Comparison of ENCODE assay signal across 26 cellular contexts in genomic region chr6:114712129-114712662, GRCh38.
DNase-seq lines count a peak whose midpoint lies in the region; ATAC-seq and TF ChIP-seq lines count a peak whose summit lies in the region.
"Had no signal": no experiment of that assay in that cellular context is flagged by ENCODE, and none has a peak within 500 bp of the region (broad histone marks: within the 10 kb centered on the region; RNA-seq: fewer than 3 reads in every experiment).

No MANE protein-coding gene starts in this region.

- H3K9me3 Mint-ChIP-seq in CD8-positive, alpha-beta T cell = no peaks in the 10 kb centered on the region

- H3K27ac ChIP-seq in CD8-positive, alpha-beta T cell (ENCODE audit: low read depth, low read length) = no peak overlapping the region
- H3K27ac ChIP-seq in upper lobe of left lung (no peak overlapping the region), left lung (no peak overlapping the region)
- H3K27ac ChIP-seq: breast epithelium, heart right ventricle, neutrophil, psoas muscle had no signal

- H3K36me3 Mint-ChIP-seq in CD8-positive, alpha-beta T cell = no peaks in the 10 kb centered on the region
- H3K36me3 Mint-ChIP-seq: CD14-positive monocyte had no signal

- no peaks in the 10 kb centered on the region for H3K36me3 ChIP-seq in CD8-positive, alpha-beta T cell (ENCODE audit: insufficient read depth, low read length)
- H3K36me3 ChIP-seq in upper lobe of left lung (no peaks in the 10 kb centered on the region), left lung (no peaks in the 10 kb centered on the region)
- H3K36me3 ChIP-seq: breast epithelium, heart right ventricle, neutrophil had no signal

- no peak for TF ChIP-seq EP300 in upper lobe of left lung (IDR thresholded peaks at IDR 0.05)

- CTCF ChIA-PET in CD8-positive, alpha-beta T cell (lab: Charles Lee) = no interaction called here

- no peaks in the 10 kb centered on the region for H3K27me3 ChIP-seq in CD8-positive, alpha-beta T cell (ENCODE audit: insufficient read depth, low read length)
- H3K27me3 ChIP-seq in upper lobe of left lung (no peaks in the 10 kb centered on the region), left lung (no peaks in the 10 kb centered on the region)
- H3K27me3 ChIP-seq: breast epithelium, heart right ventricle, neutrophil had no signal

- no peak for TF ChIP-seq POLR2A in upper lobe of left lung (IDR thresholded peaks at IDR 0.05)

- H3K9me3 ChIP-seq in CD8-positive, alpha-beta T cell (ENCODE audit: low read length) = no peaks in the 10 kb centered on the region
- H3K9me3 ChIP-seq in upper lobe of left lung (no peaks in the 10 kb centered on the region), left lung (no peaks in the 10 kb centered on the region)
- H3K9me3 ChIP-seq: neutrophil, psoas muscle had no signal

- TF ChIP-seq CTCF in CD8-positive, alpha-beta T cell (IDR thresholded peaks at IDR 0.05) = no peak
- TF ChIP-seq CTCF in upper lobe of left lung (IDR thresholded peaks at IDR 0.05) = no peak
- TF ChIP-seq CTCF in left lung (IDR thresholded peaks at IDR 0.05) = no peak

- intact Hi-C loops in CD8-positive, alpha-beta T cell (cut with DNase I, micrococcal nuclease) = no loop called here
- intact Hi-C loops in left lung (cut with DNase I) = no loop called here

- no peak for DNase-seq in CD8-positive, alpha-beta T cell
- DNase-seq in upper lobe of left lung (no peak), left lung (no peak)
- DNase-seq in stimulated activated CD4-positive, alpha-beta T cell treated with anti-CD3 and anti-CD28 coated beads, Interleukin-12 subunit alpha, Interleukin-12 subunit beta, amount 100 ng/mL, for 4 hours = no peak
- DNase-seq: activated CD4-positive, alpha-beta T cell treated with anti-CD3 and anti-CD28 coated beads, Interleukin-2, amount 50 U/mL, for 1 hour; activated naive CD4-positive, alpha-beta T cell treated with anti-CD3 and anti-CD28 coated beads, Interleukin-2, amount 50 U/mL, for 16 hours; amygdala; effector CD8-positive, alpha-beta T cell; heart right ventricle; Kasumi-1; MV-4-11; NCI-H187; NCI-H226; NCI-H82; psoas muscle; stimulated activated CD8-positive, alpha-beta memory T cell treated with anti-CD3 and anti-CD28 coated beads, Interleukin-4, amount 100 ng/mL, for 48 hours; T-helper 9 cell; trophoblast cell had no signal

- H3K27me3 Mint-ChIP-seq in CD8-positive, alpha-beta T cell (ENCODE audit: low read depth) = no peaks in the 10 kb centered on the region

- no peak overlapping the region for H3K27ac Mint-ChIP-seq in CD8-positive, alpha-beta T cell
- H3K27ac Mint-ChIP-seq: CD14-positive monocyte had no signal

- ATAC-seq in GM18502 (IDR thresholded peaks at IDR 0.05; ENCODE audit: poor library complexity, unreplicated experiment) (peak; percentile 33), GM19351 (IDR thresholded peaks at IDR 0.05; ENCODE audit: unreplicated experiment) (peak; percentile 42), HG02840 (IDR thresholded peaks at IDR 0.05; ENCODE audit: low FRiP score, unreplicated experiment) (peak; percentile 34), HG03520 (IDR thresholded peaks at IDR 0.05; ENCODE audit: unreplicated experiment) (peak; percentile 43), upper lobe of left lung (ENCODE audit: low FRiP score in 2 of 2) (no peak), left lung (no peak)
- ATAC-seq in CD8-positive, alpha-beta T cell = no peak
- ATAC-seq: heart right ventricle, psoas muscle, Right ventricle myocardium inferior had no signal

- POLR2A ChIA-PET in CD8-positive, alpha-beta T cell (lab: Charles Lee) = no interaction called here

- H3K4me1 ChIP-seq in CD8-positive, alpha-beta T cell (ENCODE audit: insufficient read depth, low read length) = no peaks in the 10 kb centered on the region
- H3K4me1 ChIP-seq in upper lobe of left lung (no peaks in the 10 kb centered on the region), left lung (no peaks in the 10 kb centered on the region)
- H3K4me1 ChIP-seq: breast epithelium, psoas muscle had no signal

- H3K4me3 Mint-ChIP-seq in CD8-positive, alpha-beta T cell = no peak overlapping the region
- H3K4me3 Mint-ChIP-seq: CD14-positive monocyte had no signal

- H3K4me3 ChIP-seq in CD8-positive, alpha-beta T cell (ENCODE audit: low read depth, low read length) = no peak overlapping the region
- H3K4me3 ChIP-seq in upper lobe of left lung = no peak overlapping the region
- no peak overlapping the region for H3K4me3 ChIP-seq in left lung
- H3K4me3 ChIP-seq: breast epithelium, heart right ventricle, psoas muscle had no signal

- 94 to 95% methylated on average over 1 of the region's 1 CpG for WGBS in upper lobe of left lung, 2 donors

- no peaks in the 10 kb centered on the region for H3K4me1 Mint-ChIP-seq in CD8-positive, alpha-beta T cell (ENCODE audit: low read depth)
- H3K4me1 Mint-ChIP-seq: CD14-positive monocyte had no signal

Comparison
In these comparisons a context has a peak if more than half of its experiments do, and no peak if none do; other contexts are left out.
1. ATAC-seq: peak in GM18502 (single experiment), GM19351 (single experiment), HG02840 (single experiment) and HG03520 (single experiment); none in CD8-positive, alpha-beta T cell (single experiment), upper lobe of left lung (0 of 2) and left lung (single experiment).